Comparison of ENCODE assay signal across 8 cellular contexts in genomic region chrX:43655961-43656494, GRCh38. TPM values are rescaled to one million over a fixed set of nuclear protein-coding genes. Genes with fewer than 3 reads are reported as not detected.
DNase-seq lines count a peak whose midpoint lies in the region; ATAC-seq and TF ChIP-seq lines count a peak whose summit lies in the region.

MAOA (plus strand) TSS chrX:43656299; CDS start chrX:43656342, 43 bp downstream.

- H3K27ac Mint-ChIP-seq in activated T-helper 1 cell treated with anti-CD3 and anti-CD28 coated beads, Interleukin-12 subunit alpha, Interleukin-12 subunit beta, Interleukin-2, Interleukin-4 antibody, amounts not matched to agents 30 ng/mL and 10 ng/mL and 1 ng/mL, durations not matched to agents 14 hours and 24 hours and 36 hours, result no peak within 1 kb of the TSS
- peak within 1 kb of the TSS in 7 of 9 donors; percentile 48 to 77 (median 62) for H3K27ac Mint-ChIP-seq in naive thymus-derived CD4-positive, alpha-beta T cell

- peak within 1 kb of the TSS in 10 of 11 experiments; percentile 90 to 96 (median 94); a peak in 14 of 22 replicates for H3K27ac ChIP-seq in BLaER1 treated with 17β-estradiol and CSF1 and Interleukin-3, amounts not matched to agents 10 nM and 100 nM
- H3K27ac ChIP-seq in naive thymus-derived CD4-positive, alpha-beta T cell (ENCODE audit: low read depth, low read length), result peak within 1 kb of the TSS; percentile 71
- H3K27ac ChIP-seq in thoracic aorta, result peak within 1 kb of the TSS; percentile 87 to 89

- peaks cover 44 to 72% (median 64%) of the 10 kb centered on the region in 11 experiments for H3K27me3 ChIP-seq in BLaER1 treated with 17β-estradiol and CSF1 and Interleukin-3, amounts not matched to agents 10 nM and 100 nM
- H3K27me3 ChIP-seq in naive thymus-derived CD4-positive, alpha-beta T cell (ENCODE audit: control insufficient read depth in 2 of 2, insufficient read depth in 2 of 2, low read length in 2 of 2), result no peaks in the 10 kb centered on the region
- H3K27me3 ChIP-seq in thoracic aorta (replicated peaks; ENCODE audit: insufficient read depth), result no peaks in the 10 kb centered on the region

- peaks cover 15 to 29% (median 21%) of the 10 kb centered on the region in 11 experiments for H3K9me3 ChIP-seq in BLaER1 treated with 17β-estradiol and CSF1 and Interleukin-3, amounts not matched to agents 10 nM and 100 nM (replicated peaks in 1 of 11)
- no peaks in the 10 kb centered on the region for H3K9me3 ChIP-seq in naive thymus-derived CD4-positive, alpha-beta T cell (ENCODE audit: control insufficient read depth in 2 of 3, low read length in 3 of 3)
- no peaks in the 10 kb centered on the region for H3K9me3 ChIP-seq in thoracic aorta

- no peaks in the 10 kb centered on the region for H3K27me3 Mint-ChIP-seq in activated T-helper 1 cell treated with anti-CD3 and anti-CD28 coated beads, Interleukin-12 subunit alpha, Interleukin-12 subunit beta, Interleukin-2, Interleukin-4 antibody, amounts not matched to agents 30 ng/mL and 10 ng/mL and 1 ng/mL, durations not matched to agents 14 hours and 24 hours and 36 hours (ENCODE audit: insufficient read depth)
- H3K27me3 Mint-ChIP-seq in naive thymus-derived CD4-positive, alpha-beta T cell, result peaks cover 0 to 21% (median 0%) of the 10 kb centered on the region in 5 donors

- DNase-seq in NCI-H510A (lab: John Stamatoyannopoulos, UW) (peak; percentile 29), fibroblast of the aortic adventitia (ENCODE audit: low read depth) (no peak), thoracic aorta (ENCODE audit: low spot score) (peak; percentile 49)
- no peak for DNase-seq in activated T-helper 1 cell treated with anti-CD3 and anti-CD28 coated beads, Interleukin-12 subunit alpha, Interleukin-12 subunit beta, Interleukin-2, Interleukin-4 antibody, amounts not matched to agents 30 ng/mL and 10 ng/mL and 1 ng/mL, durations not matched to agents 14 hours and 24 hours and 36 hours (ENCODE audit: low spot score)
- peak in 5 of 9 donors; percentile 0 to 42 (median 18) for DNase-seq in naive thymus-derived CD4-positive, alpha-beta T cell

- TF ChIP-seq CTCF in fibroblast of the aortic adventitia (IDR thresholded peaks at IDR 0.05; ENCODE audit: insufficient read depth, low read length) (no peak), thoracic aorta (IDR thresholded peaks at IDR 0.05) (no peak)

- POLR2A ChIA-PET in naive thymus-derived CD4-positive, alpha-beta T cell (lab: Charles Lee), result no interaction called here

- peak within 1 kb of the TSS; percentile 47 to 66 (median 54) for H3K4me3 ChIP-seq in BLaER1 treated with 17β-estradiol and CSF1 and Interleukin-3, amounts not matched to agents 10 nM and 100 nM
- peak within 1 kb of the TSS; percentile 67 for H3K4me3 ChIP-seq in fibroblast of the aortic adventitia (ENCODE audit: low read depth, low read length)
- H3K4me3 ChIP-seq in naive thymus-derived CD4-positive, alpha-beta T cell (ENCODE audit: low read length), result peak within 1 kb of the TSS; percentile 71
- H3K4me3 ChIP-seq in thoracic aorta, result peak within 1 kb of the TSS; percentile 85

- H3K4me2 ChIP-seq in BLaER1 treated with 17β-estradiol and CSF1 and Interleukin-3, amounts not matched to agents 10 nM and 100 nM, result peak within 1 kb of the TSS; percentile 49 to 84 (median 64)

- CTCF ChIA-PET in naive thymus-derived CD4-positive, alpha-beta T cell (lab: Charles Lee), result no interaction called here

- no peaks in the 10 kb centered on the region for H4K20me1 ChIP-seq in BLaER1 treated with 17β-estradiol and CSF1 and Interleukin-3, amounts not matched to agents 10 nM and 100 nM

- H3K4me1 ChIP-seq in BLaER1 treated with 17β-estradiol and CSF1 and Interleukin-3, amounts not matched to agents 10 nM and 100 nM, result peaks cover 0 to 5% (median 0%) of the 10 kb centered on the region in 10 experiments; a peak in 2 of 20 replicates
- H3K4me1 ChIP-seq in naive thymus-derived CD4-positive, alpha-beta T cell (ENCODE audit: control insufficient read depth in 2 of 2, insufficient read depth in 2 of 2, low read length in 2 of 2), result no peaks in the 10 kb centered on the region
- H3K4me1 ChIP-seq in thoracic aorta (ENCODE audit: control insufficient read depth in 1 of 2, low read depth in 2 of 2), result peaks cover 2 to 5% of the 10 kb centered on the region in 2 donors

- no peaks in the 10 kb centered on the region for H3K36me3 ChIP-seq in BLaER1 treated with 17β-estradiol and CSF1 and Interleukin-3, amounts not matched to agents 10 nM and 100 nM
- no peaks in the 10 kb centered on the region for H3K36me3 ChIP-seq in naive thymus-derived CD4-positive, alpha-beta T cell (ENCODE audit: control insufficient read depth in 2 of 3, insufficient read depth in 3 of 3, low read length in 3 of 3)
- no peaks in the 10 kb centered on the region for H3K36me3 ChIP-seq in thoracic aorta

- intact Hi-C loops in activated T-helper 1 cell treated with anti-CD3 and anti-CD28 coated beads, Interleukin-12 subunit alpha, Interleukin-12 subunit beta, Interleukin-2, Interleukin-4 antibody, amounts not matched to agents 30 ng/mL and 10 ng/mL and 1 ng/mL, durations not matched to agents 14 hours and 24 hours and 36 hours (cut with micrococcal nuclease), result loop anchor here (2.0 kb wide), 1 partner anchor 1733 kb away; the partner anchor contains the start of gene CASK
- intact Hi-C loops in naive thymus-derived CD4-positive, alpha-beta T cell (cut with micrococcal nuclease), result loop anchor here (10.0 kb wide), 2 partner anchors 599 to 711 kb away; no protein-coding TSS in a partner anchor

- peak within 1 kb of the TSS; percentile 85 for H3K4me3 Mint-ChIP-seq in activated T-helper 1 cell treated with anti-CD3 and anti-CD28 coated beads, Interleukin-12 subunit alpha, Interleukin-12 subunit beta, Interleukin-2, Interleukin-4 antibody, amounts not matched to agents 30 ng/mL and 10 ng/mL and 1 ng/mL, durations not matched to agents 14 hours and 24 hours and 36 hours
- peak within 1 kb of the TSS; percentile 84 to 93 (median 89) for H3K4me3 Mint-ChIP-seq in naive thymus-derived CD4-positive, alpha-beta T cell

- H3K4me1 Mint-ChIP-seq in activated T-helper 1 cell treated with anti-CD3 and anti-CD28 coated beads, Interleukin-12 subunit alpha, Interleukin-12 subunit beta, Interleukin-2, Interleukin-4 antibody, amounts not matched to agents 30 ng/mL and 10 ng/mL and 1 ng/mL, durations not matched to agents 14 hours and 24 hours and 36 hours (ENCODE audit: low read depth), result peaks cover 5% of the 10 kb centered on the region
- H3K4me1 Mint-ChIP-seq in naive thymus-derived CD4-positive, alpha-beta T cell, result peaks cover 0 to 10% (median 6%) of the 10 kb centered on the region in 7 donors

- no peaks in the 10 kb centered on the region for H3K36me3 Mint-ChIP-seq in activated T-helper 1 cell treated with anti-CD3 and anti-CD28 coated beads, Interleukin-12 subunit alpha, Interleukin-12 subunit beta, Interleukin-2, Interleukin-4 antibody, amounts not matched to agents 30 ng/mL and 10 ng/mL and 1 ng/mL, durations not matched to agents 14 hours and 24 hours and 36 hours (ENCODE audit: low read depth)
- H3K36me3 Mint-ChIP-seq in naive thymus-derived CD4-positive, alpha-beta T cell, result no peaks in the 10 kb centered on the region

- no peak for ATAC-seq in naive thymus-derived CD4-positive, alpha-beta T cell
- ATAC-seq in thoracic aorta (ENCODE audit: insufficient number of reproducible peaks, low FRiP score, low read depth), result peak; percentile 14
- no peak for ATAC-seq in HG03354 (IDR thresholded peaks at IDR 0.05; ENCODE audit: poor library complexity, severe bottlenecking, unreplicated experiment)
- no peak for ATAC-seq in HG03045 (IDR thresholded peaks at IDR 0.05; ENCODE audit: unreplicated experiment)

- H3K9me3 Mint-ChIP-seq in activated T-helper 1 cell treated with anti-CD3 and anti-CD28 coated beads, Interleukin-12 subunit alpha, Interleukin-12 subunit beta, Interleukin-2, Interleukin-4 antibody, amounts not matched to agents 30 ng/mL and 10 ng/mL and 1 ng/mL, durations not matched to agents 14 hours and 24 hours and 36 hours, result no peaks in the 10 kb centered on the region
- peaks cover 0 to 2% (median 0%) of the 10 kb centered on the region in 11 donors for H3K9me3 Mint-ChIP-seq in naive thymus-derived CD4-positive, alpha-beta T cell

- peak within 1 kb of the TSS; percentile 86 to 95 (median 90); a peak in 16 of 22 replicates for H3K9ac ChIP-seq in BLaER1 treated with 17β-estradiol and CSF1 and Interleukin-3, amounts not matched to agents 10 nM and 100 nM

RNA-seq across cellular contexts. Expression of gene MAOA, which starts in this region (rescaled TPM):
- total RNA-seq in activated T-helper 1 cell treated with anti-CD3 and anti-CD28 coated beads, Interleukin-12 subunit alpha, Interleukin-12 subunit beta, Interleukin-2, Interleukin-4 antibody, amounts not matched to agents 30 ng/mL and 10 ng/mL and 1 ng/mL, durations not matched to agents 14 hours and 24 hours and 36 hours, result 0.54 and 0.57 TPM in 2 replicates
- 4.7 and 9.6 TPM in 2 replicates for total RNA-seq in fibroblast of the aortic adventitia (ENCODE audit: low replicate concordance)
- under 1 TPM in 1 of 5 experiments, not detected in 4; 0.75 TPM for total RNA-seq in naive thymus-derived CD4-positive, alpha-beta T cell
- under 1 TPM in 1 of 2 donors, not detected in 1; 0.67 TPM for polyA plus RNA-seq in naive thymus-derived CD4-positive, alpha-beta T cell
- total RNA-seq in thoracic aorta, result 10 to 100 TPM; 85.1 to 98.2 TPM

Comparison
In these comparisons a context has a peak if more than half of its experiments do, and no peak if none do; other contexts are left out.
1. Peak in DNase-seq, H3K4me3 ChIP-seq and H3K27ac ChIP-seq in naive thymus-derived CD4-positive, alpha-beta T cell; RNA of the gene not detected or under 1 TPM.
2. DNase-seq: peak in NCI-H510A (single experiment) and thoracic aorta (single experiment); none in activated T-helper 1 cell treated with anti-CD3 and anti-CD28 coated beads, Interleukin-12 subunit alpha, Interleukin-12 subunit beta, Interleukin-2, Interleukin-4 antibody, amounts not matched to agents 30 ng/mL and 10 ng/mL and 1 ng/mL, durations not matched to agents 14 hours and 24 hours and 36 hours (single experiment) and fibroblast of the aortic adventitia (single experiment).
3. Peak in every context shown above with its lines, with median percentiles within 50 percentile points of each other: H3K27ac ChIP-seq and H3K4me3 ChIP-seq.